ENCODE assay signal across 1 cellular context in genomic region chr2:168456526-168457176, GRCh38.
TF ChIP-seq lines count a peak whose summit lies in the region.

No MANE protein-coding gene starts in this region.

TF ChIP-seq in HepG2, 621 proteins besides CTCF, POLR2A, EP300 and RAD21 (continued from another document and continues in another):
- TF ChIP-seq ZNF687 (CRISPR knock-in tag; IDR thresholded peaks at IDR 0.05) (peak; percentile 77), GABPB1 (CRISPR knock-in tag; IDR thresholded peaks at IDR 0.05) (peak; percentile 76; the same call in 1 of the 2 replicates), LCORL (IDR thresholded peaks at IDR 0.05) (no peak), LCORL (CRISPR knock-in tag; IDR thresholded peaks at IDR 0.05) (peak; percentile 81), JUN (CRISPR knock-in tag; IDR thresholded peaks at IDR 0.05) (no peak), STAT6 (CRISPR knock-in tag; IDR thresholded peaks at IDR 0.05; ENCODE audit: borderline replicate concordance) (no peak), SAP130 (CRISPR knock-in tag; IDR thresholded peaks at IDR 0.05; ENCODE audit: low read depth) (peak; percentile 68; the same call in 1 of the 2 replicates), CENPX (CRISPR knock-in tag; IDR thresholded peaks at IDR 0.05) (no peak), SCMH1 (CRISPR knock-in tag; IDR thresholded peaks at IDR 0.05; ENCODE audit: borderline replicate concordance) (no peak), KAT7 (CRISPR knock-in tag; IDR thresholded peaks at IDR 0.05; ENCODE audit: borderline replicate concordance) (peak; percentile 92; the same call in 1 of the 2 replicates), ZNF557 (CRISPR knock-in tag; IDR thresholded peaks at IDR 0.05) (no peak), GATAD1 (CRISPR knock-in tag; IDR thresholded peaks at IDR 0.05) (no peak), ZFP90 (CRISPR knock-in tag; IDR thresholded peaks at IDR 0.05; ENCODE audit: borderline replicate concordance) (no peak; the same call in 1 of the 2 replicates), REL (CRISPR knock-in tag; conservative IDR thresholded peaks at IDR 0.05) (no peak; the same call in 1 of the 2 replicates), PHB2 (IDR thresholded peaks at IDR 0.05; ENCODE audit: partially characterized antibody) (no peak), ZNF766 (CRISPR knock-in tag; IDR thresholded peaks at IDR 0.05; ENCODE audit: borderline replicate concordance) (no peak), ZNF34 (CRISPR knock-in tag; IDR thresholded peaks at IDR 0.05; ENCODE audit: borderline replicate concordance) (no peak), HIC2 (CRISPR knock-in tag; IDR thresholded peaks at IDR 0.05; ENCODE audit: low read depth) (no peak), JARID2 (CRISPR knock-in tag; IDR thresholded peaks at IDR 0.05; ENCODE audit: insufficient replicate concordance) (no peak), RXRA (CRISPR knock-in tag; IDR thresholded peaks at IDR 0.05) (peak; percentile 62; the same call in 1 of the 2 replicates), ZNF713 (CRISPR knock-in tag; IDR thresholded peaks at IDR 0.05) (no peak), THAP9 (CRISPR knock-in tag; IDR thresholded peaks at IDR 0.05; ENCODE audit: borderline replicate concordance) (no peak), IRF9 (CRISPR knock-in tag; IDR thresholded peaks at IDR 0.05; ENCODE audit: borderline replicate concordance) (peak; percentile 52; the same call in 1 of the 2 replicates), ZNF256 (CRISPR knock-in tag; conservative IDR thresholded peaks at IDR 0.05) (no peak), ZNF562 (CRISPR knock-in tag; IDR thresholded peaks at IDR 0.05; ENCODE audit: borderline replicate concordance) (no peak), KIAA2018 (CRISPR knock-in tag; IDR thresholded peaks at IDR 0.05; ENCODE audit: borderline replicate concordance) (no peak), CC2D1A (CRISPR knock-in tag; IDR thresholded peaks at IDR 0.05) (peak; percentile 72; the same call in 1 of the 2 replicates), SMC3 (IDR thresholded peaks at IDR 0.05; ENCODE audit: low read length) (no peak), SP140L (CRISPR knock-in tag; IDR thresholded peaks at IDR 0.05; ENCODE audit: borderline replicate concordance) (0 out of 2 replicates have a peak, but pooled peaks have one; percentile 58), ZNF121 (CRISPR knock-in tag; IDR thresholded peaks at IDR 0.05) (no peak), MXI1 (IDR thresholded peaks at IDR 0.05; ENCODE audit: borderline replicate concordance, low read depth, low read length) (peak; percentile 37; the same call in 1 of the 3 replicates), HDAC2 (CRISPR knock-in tag; IDR thresholded peaks at IDR 0.05) (no peak; the same call in 1 of the 2 replicates), REPIN1 (CRISPR knock-in tag; IDR thresholded peaks at IDR 0.05; ENCODE audit: borderline replicate concordance, low read depth) (peak; percentile 55; the same call in 1 of the 2 replicates), NFKB2 (CRISPR knock-in tag; IDR thresholded peaks at IDR 0.05; ENCODE audit: borderline replicate concordance) (no peak), SRSF9 (IDR thresholded peaks at IDR 0.05; ENCODE audit: borderline replicate concordance, insufficient read depth, low read depth, low read length, poor library complexity, severe bottlenecking) (no peak), ZNF644 (CRISPR knock-in tag; IDR thresholded peaks at IDR 0.05; ENCODE audit: low read depth) (no peak)
